17 cellular contexts compared by ENCODE assay signal in genomic region chr16:75938818-75939217, GRCh38.
"Had no signal": no experiment of that assay in that cellular context is flagged by ENCODE, and none has a peak within 500 bp of the region (broad histone marks: within the 10 kb centered on the region; RNA-seq: fewer than 3 reads in every experiment).

No MANE protein-coding gene starts in this region.

- H3K27me3 Mint-ChIP-seq: activated B cell treated with CpG ODN at 0.5 μM for 24 hours; activated CD8-positive, alpha-beta T cell treated with anti-CD3 and anti-CD28 coated beads for 36 hours; activated naive CD8-positive, alpha-beta T cell treated with anti-CD3 and anti-CD28 coated beads, Interleukin-2, amount 10 ng/mL, durations not matched to agents 7 days and 5 days had no signal

- H3K9me3 ChIP-seq: gastrocnemius medialis, tibial artery had no signal

- H3K4me3 Mint-ChIP-seq: activated B cell treated with CpG ODN at 0.5 μM for 24 hours; activated CD8-positive, alpha-beta T cell treated with anti-CD3 and anti-CD28 coated beads for 36 hours; activated naive CD8-positive, alpha-beta T cell treated with anti-CD3 and anti-CD28 coated beads, Interleukin-2, amount 10 ng/mL, durations not matched to agents 7 days and 5 days; activated T-helper 17 cell treated with anti-CD3 and anti-CD28 coated beads, Interleukin-2, amount 50 U/mL, for 72 hours; endodermal cell had no signal

- H3K36me3 ChIP-seq: gastrocnemius medialis, tibial artery had no signal

- H3K36me3 Mint-ChIP-seq: activated naive CD8-positive, alpha-beta T cell treated with anti-CD3 and anti-CD28 coated beads, Interleukin-2, amount 10 ng/mL, durations not matched to agents 7 days and 5 days had no signal

- H3K27ac Mint-ChIP-seq: activated B cell treated with CpG ODN at 0.5 μM for 24 hours; activated CD8-positive, alpha-beta T cell treated with anti-CD3 and anti-CD28 coated beads for 36 hours; activated naive CD8-positive, alpha-beta T cell treated with anti-CD3 and anti-CD28 coated beads, Interleukin-2, amount 10 ng/mL, durations not matched to agents 7 days and 5 days; activated T-helper 17 cell treated with anti-CD3 and anti-CD28 coated beads, Interleukin-2, amount 50 U/mL, for 72 hours; endodermal cell had no signal

- H3K4me1 ChIP-seq: gastrocnemius medialis, tibial artery had no signal

- H3K4me3 ChIP-seq: gastrocnemius medialis, lung, tibial artery had no signal

- H3K9me3 Mint-ChIP-seq: activated B cell treated with CpG ODN at 0.5 μM for 24 hours; activated CD8-positive, alpha-beta T cell treated with anti-CD3 and anti-CD28 coated beads for 36 hours; activated naive CD8-positive, alpha-beta T cell treated with anti-CD3 and anti-CD28 coated beads, Interleukin-2, amount 10 ng/mL, durations not matched to agents 7 days and 5 days; activated T-helper 17 cell treated with anti-CD3 and anti-CD28 coated beads, Interleukin-2, amount 50 U/mL, for 72 hours; endodermal cell had no signal

- DNase-seq: activated B cell treated with CpG ODN at 0.5 μM for 24 hours; activated CD4-positive, alpha-beta T cell treated with anti-CD3 and anti-CD28 coated beads for 4 hours; activated CD8-positive, alpha-beta T cell treated with anti-CD3 and anti-CD28 coated beads for 36 hours; activated naive CD4-positive, alpha-beta T cell; activated naive CD8-positive, alpha-beta T cell treated with anti-CD3 and anti-CD28 coated beads, Interleukin-2, amount 10 ng/mL, durations not matched to agents 7 days and 5 days; activated T-cell treated with anti-CD3 and anti-CD28 coated beads, Interleukin-2, amount 50 U/mL, for 1 hour; endodermal cell; gastrocnemius medialis; kidney; stimulated activated CD4-positive, alpha-beta T cell treated with anti-CD3 and anti-CD28 coated beads, Interleukin-12 subunit alpha, Interleukin-12 subunit beta, amount 100 ng/mL, for 4 hours; stimulated activated CD4-positive, alpha-beta T cell treated with anti-CD3 and anti-CD28 coated beads, Interleukin-1b, Interleukin-23, amount 100 ng/mL, for 48 hours; stimulated activated CD8-positive, alpha-beta memory T cell treated with anti-CD3 and anti-CD28 coated beads, Interleukin-4, amount 100 ng/mL, for 48 hours; stimulated activated naive CD4-positive, alpha-beta T cell treated with Interleukin-2 at 50 U/mL for 16 hours; T-helper 9 cell; tibial artery had no signal

- H3K27me3 ChIP-seq: gastrocnemius medialis, tibial artery had no signal

- H3K4me1 Mint-ChIP-seq: activated B cell treated with CpG ODN at 0.5 μM for 24 hours; activated naive CD8-positive, alpha-beta T cell treated with anti-CD3 and anti-CD28 coated beads, Interleukin-2, amount 10 ng/mL, durations not matched to agents 7 days and 5 days; activated T-helper 17 cell treated with anti-CD3 and anti-CD28 coated beads, Interleukin-2, amount 50 U/mL, for 72 hours had no signal

- H3K27ac ChIP-seq: gastrocnemius medialis, tibial artery had no signal
